23 cellular contexts compared by ENCODE assay signal in the genomic region with DNA sequence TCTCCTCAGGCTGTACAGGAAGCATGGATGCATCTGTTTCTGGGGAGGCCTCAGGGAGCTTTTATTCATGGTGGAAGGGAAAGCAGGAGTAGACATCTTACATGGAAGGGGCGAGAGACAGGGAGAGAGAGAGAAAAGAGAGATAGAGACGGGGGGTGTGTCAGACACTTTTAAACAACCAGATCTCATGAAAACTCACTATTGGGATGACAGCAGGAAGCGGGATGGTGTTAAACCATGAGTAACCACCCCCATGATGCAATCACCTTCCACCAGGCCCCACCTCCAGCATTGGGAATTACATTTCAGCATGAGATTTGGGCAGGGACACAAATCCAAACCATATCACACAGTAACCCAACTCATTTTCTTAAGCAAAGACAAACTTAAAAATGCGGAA.
DNase-seq lines count a peak whose midpoint lies in the region; ATAC-seq, FAIRE-seq and TF ChIP-seq lines count a peak whose summit lies in the region.
"Had no signal": no experiment of that assay in that cellular context is flagged by ENCODE, and none has a peak within 500 bp of the region (broad histone marks: within the 10 kb centered on the region; RNA-seq: fewer than 3 reads in every experiment).

No MANE protein-coding gene starts in this region.

- no peaks in the 10 kb centered on the region for H3K27me3 ChIP-seq in Caco-2 (replicated peaks; ENCODE audit: control insufficient read depth, insufficient read depth, low read length)
- H3K27me3 ChIP-seq: SJCRH30 had no signal

- H3K9me3 ChIP-seq in Caco-2: peaks cover 22% of the 10 kb centered on the region
- H3K9me3 ChIP-seq: SJCRH30 had no signal

- DNase-seq in Caco-2 (no peak), GM12891 (ENCODE audit: insufficient read length, low spot score) (no peak), RKO (ENCODE audit: low spot score) (peak; percentile 16), fibroblast of mammary gland (ENCODE audit: low read depth) (peak; percentile 28), immature natural killer cell (no peak)
- DNase-seq: ACHN; AML-193; C1 segment of cervical spinal cord; CD8-positive, alpha-beta memory T cell; GOT3; HCEC 1CT; MV-4-11; NCI-H1694; NCI-H2081; NCI-H2171; NCI-H345; NCI-H524; NCI-H774; NK-92 treated with Interleukin-12 subunit alpha and Interleukin-12 subunit beta, amount 100 ng/mL, for 24 hours; SJCRH30; T-helper 1 cell had no signal

- peak; percentile 54 for FAIRE-seq in GM12891 (lab: Jason Lieb, UNC)

- CTCF ChIA-PET in Caco-2 (lab: Charles Lee): no interaction called here

- no peak for TF ChIP-seq CTCF in Caco-2 (IDR thresholded peaks at IDR 0.05; ENCODE audit: insufficient read depth in 1 of 2, low read depth in 1 of 2, low read length in 1 of 2, severe bottlenecking in 1 of 2, unreplicated experiment in 1 of 2)
- TF ChIP-seq CTCF in fibroblast of mammary gland (conservative IDR thresholded peaks at IDR 0.05; ENCODE audit: control insufficient read depth, insufficient read depth, low read depth, low read length): no peak

- H3K27me3 Mint-ChIP-seq in Caco-2 (ENCODE audit: insufficient read depth, unreplicated experiment): no peaks in the 10 kb centered on the region
- peaks cover 0 to 12% (median 2%) of the 10 kb centered on the region in 3 donors for H3K27me3 Mint-ChIP-seq in immature natural killer cell (ENCODE audit: low read depth in 3 of 3)

- H3K4me3 ChIP-seq in Caco-2 (ENCODE audit: low read depth, low read length) (no peak overlapping the region), fibroblast of mammary gland (ENCODE audit: control insufficient read depth, low read depth, low read length) (no peak overlapping the region)
- H3K4me3 ChIP-seq: SJCRH30 had no signal

- no peak for TF ChIP-seq POLR2A in GM12891 (IDR thresholded peaks at IDR 0.05; ENCODE audit: low read depth, low read length)

- peaks cover 36% of the 10 kb centered on the region for H3K4me1 ChIP-seq in Caco-2
- H3K4me1 ChIP-seq: SJCRH30 had no signal

- H3K4me3 Mint-ChIP-seq in Caco-2 (ENCODE audit: unreplicated experiment): no peak overlapping the region
- no peak overlapping the region for H3K4me3 Mint-ChIP-seq in immature natural killer cell
- H3K4me3 Mint-ChIP-seq: CD8-positive, alpha-beta memory T cell had no signal

- H3K36me3 ChIP-seq in Caco-2 (ENCODE audit: control insufficient read depth, insufficient read depth, low read length): no peaks in the 10 kb centered on the region
- H3K36me3 ChIP-seq: SJCRH30 had no signal

- no TSS peak for BruUV-seq in Caco-2 (replicated peaks; lab: Mats Ljungman, UMichigan)

- ATAC-seq in GM19455 (IDR thresholded peaks at IDR 0.05; ENCODE audit: unreplicated experiment): no peak
- ATAC-seq in HG03442 (IDR thresholded peaks at IDR 0.05; ENCODE audit: unreplicated experiment): no peak

- H3K4me1 Mint-ChIP-seq in Caco-2 (ENCODE audit: low read depth, unreplicated experiment): peaks cover 43% of the 10 kb centered on the region
- no peaks in the 10 kb centered on the region for H3K4me1 Mint-ChIP-seq in immature natural killer cell
- H3K4me1 Mint-ChIP-seq: CD8-positive, alpha-beta memory T cell had no signal

- H3K27ac Mint-ChIP-seq in Caco-2 (ENCODE audit: unreplicated experiment): peak overlapping the region; percentile 92
- no peak overlapping the region for H3K27ac Mint-ChIP-seq in immature natural killer cell
- H3K27ac Mint-ChIP-seq: CD8-positive, alpha-beta memory T cell had no signal

- intact Hi-C loops in Caco-2 (cut with micrococcal nuclease; ENCODE audit: unreplicated experiment): no loop called here

- H3K9me3 Mint-ChIP-seq in Caco-2 (ENCODE audit: unreplicated experiment) (peaks cover 8% of the 10 kb centered on the region), immature natural killer cell (no peaks in the 10 kb centered on the region)

- POLR2A ChIA-PET in Caco-2 (lab: Charles Lee): no interaction called here

- H3K36me3 Mint-ChIP-seq in Caco-2 (ENCODE audit: insufficient read depth, unreplicated experiment) (peaks cover 25% of the 10 kb centered on the region), immature natural killer cell (peaks cover 0 to 3% (median 0%) of the 10 kb centered on the region in 3 donors)
- H3K36me3 Mint-ChIP-seq: CD8-positive, alpha-beta memory T cell had no signal

TF ChIP-seq in GM12891, 5 proteins besides CTCF, POLR2A, EP300 and RAD21:
- TF ChIP-seq TAF1 (IDR thresholded peaks at IDR 0.05; ENCODE audit: low read depth, low read length) (no peak), PAX5 (IDR thresholded peaks at IDR 0.05; ENCODE audit: insufficient read depth, low read length, severe bottlenecking) (no peak), POU2F2 (IDR thresholded peaks at IDR 0.05; ENCODE audit: low read depth, low read length) (no peak), POLR2AphosphoS5 (IDR thresholded peaks at IDR 0.05; ENCODE audit: low read depth, low read length) (no peak), SPI1 (IDR thresholded peaks at IDR 0.05; ENCODE audit: low read depth, low read length) (no peak)

Comparison
In these comparisons a context has a peak if more than half of its experiments do, and no peak if none do; other contexts are left out.
1. DNase-seq: peak in RKO (single experiment) and fibroblast of mammary gland (single experiment); none in Caco-2 (0 of 2), GM12891 (single experiment) and immature natural killer cell (0 of 3).